In genomic region chr16:5468488-5468887, GRCh38 we compare ENCODE assay signal across 4 cellular contexts.
TF ChIP-seq lines count a peak whose summit lies in the region.

No MANE protein-coding gene starts in this region.

TF ChIP-seq in HepG2, 621 proteins besides CTCF, POLR2A, EP300 and RAD21:
- TF ChIP-seq NPAS2 (CRISPR knock-in tag; IDR thresholded peaks at IDR 0.05; ENCODE audit: borderline replicate concordance): no peak
- peak; percentile 65 to 75 for TF ChIP-seq MAFK (conservative IDR thresholded peaks at IDR 0.05 in 1 of 2, IDR thresholded peaks at IDR 0.05 in 1 of 2; ENCODE audit: low read length in 2 of 2)
- no peak for TF ChIP-seq ZNF652 (CRISPR knock-in tag; IDR thresholded peaks at IDR 0.05; ENCODE audit: borderline replicate concordance, low read depth)
- no peak for TF ChIP-seq ZNF75D (CRISPR knock-in tag; IDR thresholded peaks at IDR 0.05; ENCODE audit: borderline replicate concordance)
- peak; percentile 58; the same call in 1 of the 2 replicates for TF ChIP-seq MAFF (IDR thresholded peaks at IDR 0.05; ENCODE audit: low read depth, low read length)
- no peak for TF ChIP-seq ZNF562 (CRISPR knock-in tag; IDR thresholded peaks at IDR 0.05; ENCODE audit: borderline replicate concordance)

TF ChIP-seq in HEK293, 187 proteins besides CTCF, POLR2A, EP300 and RAD21:
- TF ChIP-seq ZNF555 (tag by site-specific recombination; conservative IDR thresholded peaks at IDR 0.05): no peak
- TF ChIP-seq ZNF140 (tag by site-specific recombination; IDR thresholded peaks at IDR 0.05): no peak
- TF ChIP-seq ZNF146 (tag by site-specific recombination; IDR thresholded peaks at IDR 0.05): peak; percentile 85
TF ChIP-seq in HEK293: peak in this region for 1.

TF ChIP-seq in K562, 482 proteins besides CTCF, POLR2A, EP300 and RAD21:
- TF ChIP-seq ZNF277 (CRISPR knock-in tag; IDR thresholded peaks at IDR 0.05; ENCODE audit: borderline replicate concordance) (no peak), EGR1 (conservative IDR thresholded peaks at IDR 0.05) (no peak), KDM2B (CRISPR knock-in tag; IDR thresholded peaks at IDR 0.05) (no peak), ZBTB33 (CRISPR knock-in tag; IDR thresholded peaks at IDR 0.05) (no peak), TCF15 (CRISPR knock-in tag; IDR thresholded peaks at IDR 0.05) (no peak), NFYB (IDR thresholded peaks at IDR 0.05; ENCODE audit: extremely low read depth, insufficient read length) (no peak), ZNF146 (CRISPR knock-in tag; IDR thresholded peaks at IDR 0.05; ENCODE audit: unreplicated experiment) (peak; percentile 72), RBM25 (IDR thresholded peaks at IDR 0.05; ENCODE audit: low read depth, low read length, severe bottlenecking) (peak; percentile 68), SP2 (IDR thresholded peaks at IDR 0.05; ENCODE audit: extremely low read depth, low read depth, low read length, poor library complexity, severe bottlenecking) (no peak), PYGO2 (tag; IDR thresholded peaks at IDR 0.05) (no peak), RNF219 (CRISPR knock-in tag; IDR thresholded peaks at IDR 0.05) (no peak), E2F5 (CRISPR knock-in tag; IDR thresholded peaks at IDR 0.05) (no peak), ZKSCAN8 (CRISPR knock-in tag; IDR thresholded peaks at IDR 0.05) (no peak)

TF ChIP-seq in H1, 55 proteins besides CTCF, POLR2A, EP300 and RAD21:
- TF ChIP-seq KDM1A (IDR thresholded peaks at IDR 0.05; ENCODE audit: borderline replicate concordance, low read length) (peak; percentile 43; the same call in 1 of the 2 replicates), RNF2 (IDR thresholded peaks at IDR 0.05; ENCODE audit: borderline replicate concordance, low read depth, low read length, missing control alignments, poor library complexity, severe bottlenecking) (no peak)
